Comparison of ENCODE assay signal across 8 cellular contexts in the genomic region with DNA sequence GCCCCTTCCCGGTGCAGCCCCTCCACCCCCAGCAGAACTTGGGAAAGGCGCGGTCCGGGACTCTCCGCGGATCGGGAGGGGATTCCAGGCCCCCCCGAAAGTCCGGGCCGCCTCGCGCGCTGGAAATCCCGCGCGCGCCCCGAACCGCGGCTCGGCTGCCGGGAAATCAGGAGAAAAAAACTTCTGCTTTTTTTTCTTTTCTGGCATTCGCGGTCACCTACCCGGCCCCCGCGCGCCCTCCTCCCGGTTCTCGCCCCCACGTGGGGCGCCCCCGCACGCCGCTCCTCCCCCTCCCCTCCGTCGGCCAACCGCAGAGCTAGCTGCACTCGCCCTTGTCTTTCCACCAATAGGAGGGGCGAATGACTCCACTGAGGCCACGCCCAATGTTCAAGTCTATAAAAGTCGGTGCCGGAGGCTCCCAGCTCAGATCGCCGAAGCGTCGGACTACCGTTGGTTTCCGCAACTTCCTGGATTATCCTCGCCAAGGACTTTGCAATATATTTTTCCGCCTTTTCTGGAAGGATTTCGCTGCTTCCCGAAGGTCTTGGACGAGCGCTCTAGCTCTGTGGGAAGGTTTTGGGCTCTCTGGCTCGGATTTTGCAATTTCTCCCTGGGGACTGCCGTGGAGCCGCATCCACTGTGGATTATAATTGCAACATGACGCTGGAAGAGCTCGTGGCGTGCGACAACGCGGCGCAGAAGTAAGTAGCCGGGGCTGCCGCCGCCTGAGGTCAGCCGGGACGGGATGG. TPM values are rescaled to one million over a fixed set of nuclear protein-coding genes. Genes with fewer than 3 reads are reported as not detected.
DNase-seq lines count a peak whose midpoint lies in the region; ATAC-seq, FAIRE-seq and TF ChIP-seq lines count a peak whose summit lies in the region.

A gene with protein sequence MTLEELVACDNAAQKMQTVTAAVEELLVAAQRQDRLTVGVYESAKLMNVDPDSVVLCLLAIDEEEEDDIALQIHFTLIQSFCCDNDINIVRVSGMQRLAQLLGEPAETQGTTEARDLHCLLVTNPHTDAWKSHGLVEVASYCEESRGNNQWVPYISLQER (plus strand): TSS at position 426 of the 749 bp plus-strand sequence. CDS start 232 bp downstream, at position 658.

- H3K4me2 ChIP-seq in mammary epithelial cell (ENCODE audit: insufficient read depth, low read depth, low read length): peak within 1 kb of the TSS; percentile 99

- intact Hi-C loops in mammary epithelial cell (cut with micrococcal nuclease): loop anchor here (1.0 to 5.0 kb wide), 6 partner anchors 15 to 239 kb away; a partner anchor contains a TSS

- no TSS peak for BruUV-seq in mammary epithelial cell (replicated peaks; lab: Mats Ljungman, UMichigan)

- H3K4me1 ChIP-seq in ACC112 (ENCODE audit: control insufficient read depth, insufficient read depth, low read length, unreplicated experiment) (no peaks in the 10 kb centered on the region), mammary epithelial cell (ENCODE audit: insufficient read depth, low read length) (peaks cover 23% of the 10 kb centered on the region), small intestine (ENCODE audit: control insufficient read depth in 2 of 2, insufficient read depth in 1 of 2, low read depth in 1 of 2, low read length in 1 of 2) (peaks cover 4% of the 10 kb centered on the region in 2 donors)

- H3K27ac ChIP-seq in ACC112 (ENCODE audit: low read depth, low read length): peak within 1 kb of the TSS; percentile 82
- H3K27ac ChIP-seq in mammary epithelial cell (ENCODE audit: insufficient read depth, low read depth, low read length): peak within 1 kb of the TSS; percentile 77
- peak within 1 kb of the TSS; percentile 53 to 89 for H3K27ac ChIP-seq in small intestine (ENCODE audit: low read depth in 1 of 2, low read length in 1 of 2)

- H3K9ac ChIP-seq in mammary epithelial cell (ENCODE audit: insufficient read depth, low read length): peak within 1 kb of the TSS; percentile 86

- H3K4me3 ChIP-seq in ACC112 (ENCODE audit: low read depth, low read length) (peak within 1 kb of the TSS; percentile 100), WI38 (ENCODE audit: low read depth, low read length) (peak within 1 kb of the TSS; percentile 98), mammary epithelial cell (replicated peaks in 1 of 3; ENCODE audit: insufficient read depth in 1 of 3, low read depth in 2 of 3, low read length in 3 of 3) (peak within 1 kb of the TSS; percentile 84 to 98 (median 94)), small intestine (ENCODE audit: low read depth in 1 of 2, low read length in 2 of 2) (peak within 1 kb of the TSS; percentile 82 to 89)

- dilution Hi-C loops in mammary epithelial cell (cut with HindIII; ENCODE audit: low sequenced_read_pairs): no loop called here

- ATAC-seq in GM18867 (IDR thresholded peaks at IDR 0.05; ENCODE audit: unreplicated experiment): peak; percentile 55
- ATAC-seq in HG03139 (IDR thresholded peaks at IDR 0.05; ENCODE audit: unreplicated experiment): peak; percentile 31

- peak; percentile 96 for DNase-seq in NCI-H2227 (lab: John Stamatoyannopoulos, UW; ENCODE audit: unreplicated experiment)
- peak; percentile 95 for DNase-seq in mammary epithelial cell
- peak; percentile 95 for DNase-seq in iPS-NIHi7 (ENCODE audit: extremely low spot score)
- peak; percentile 97 for DNase-seq in small intestine

- in situ Hi-C loops in mammary epithelial cell (cut with MboI; ENCODE audit: low sequenced_read_pairs in 2 of 2): loop anchor here (10.0 kb wide), 2 partner anchors 69 to 139 kb away; no protein-coding TSS in a partner anchor

- H3K9me3 ChIP-seq in mammary epithelial cell (replicated peaks; ENCODE audit: insufficient read depth, low read length): no peaks in the 10 kb centered on the region
- H3K9me3 ChIP-seq in small intestine (ENCODE audit: control insufficient read depth, low read depth): no peaks in the 10 kb centered on the region

- TF ChIP-seq CTCF in WI38 (IDR thresholded peaks at IDR 0.05; ENCODE audit: low read depth, low read length) (no peak), mammary epithelial cell (conservative IDR thresholded peaks at IDR 0.05 in 1 of 2, IDR thresholded peaks at IDR 0.05 in 1 of 2; ENCODE audit: extremely low read depth in 1 of 2, insufficient read depth in 1 of 2, low read depth in 1 of 2, low read length in 2 of 2) (no peak)

- H3K36me3 ChIP-seq in ACC112 (ENCODE audit: insufficient read depth, low read length): peaks cover 21% of the 10 kb centered on the region
- no peaks in the 10 kb centered on the region for H3K36me3 ChIP-seq in mammary epithelial cell (ENCODE audit: insufficient read depth, low read length)
- no peaks in the 10 kb centered on the region for H3K36me3 ChIP-seq in small intestine (ENCODE audit: control insufficient read depth in 2 of 2, insufficient read depth in 2 of 2, low read length in 2 of 2)

- H2AFZ ChIP-seq in ACC112 (ENCODE audit: low read length, unreplicated experiment) (no peak within 1 kb of the TSS), mammary epithelial cell (ENCODE audit: low read depth, low read length) (peak within 1 kb of the TSS; percentile 58)

- no peaks in the 10 kb centered on the region for H3K27me3 ChIP-seq in ACC112 (ENCODE audit: insufficient read depth, low read length)
- H3K27me3 ChIP-seq in mammary epithelial cell (ENCODE audit: insufficient read depth, low read length): no peaks in the 10 kb centered on the region
- no peaks in the 10 kb centered on the region for H3K27me3 ChIP-seq in small intestine (ENCODE audit: control insufficient read depth in 2 of 2, insufficient read depth in 2 of 2, low read length in 2 of 2)

- peaks cover 32% of the 10 kb centered on the region for H3K79me2 ChIP-seq in ACC112 (ENCODE audit: control insufficient read depth, insufficient read depth, low read length, unreplicated experiment)
- peaks cover 38% of the 10 kb centered on the region for H3K79me2 ChIP-seq in mammary epithelial cell (ENCODE audit: insufficient read depth, low read length)

- WGBS in mammary epithelial cell (ENCODE audit: low coverage, missing lambda C conversion rate): 0% methylated on average over 6 of the region's 70 CpGs
- whole genome bisulfite sequencing in small intestine, 3 donors: 0 to 1% (median 0%) methylated on average over 54 to 70 of the region's 70 CpGs

- peaks cover 10% of the 10 kb centered on the region for H4K20me1 ChIP-seq in mammary epithelial cell (ENCODE audit: insufficient read depth, low read length)

- no peak for FAIRE-seq in small intestine (lab: Jason Lieb, UNC)

- CTCF ChIA-PET in mammary epithelial cell (lab: Charles Lee; ENCODE audit: low non-redundant PET): interaction anchor here (0.6 to 1.1 kb wide), 3 partner anchors 135 to 161 kb away, joined by 4 to 16 read pairs (median 8); no protein-coding TSS in a partner anchor

RNA-seq across cellular contexts. Expression of the gene that starts here (rescaled TPM):
- total RNA-seq in mammary epithelial cell: 10 to 100 TPM; 18.0 to 83.9 TPM
- polyA plus RNA-seq in mammary epithelial cell (28.3 TPM), small intestine (10 to 100 TPM; 12.1 to 40.4 (median 17.8) TPM)
- polyA minus RNA-seq in mammary epithelial cell: 38.9 TPM

Comparison
In these comparisons a context has a peak if more than half of its experiments do, and no peak if none do; other contexts are left out.
1. Peak in every context shown above with its lines: DNase-seq, ATAC-seq, H3K4me3 ChIP-seq and H3K27ac ChIP-seq.